Comparison of ENCODE assay signal across 26 cellular contexts in the genomic region with DNA sequence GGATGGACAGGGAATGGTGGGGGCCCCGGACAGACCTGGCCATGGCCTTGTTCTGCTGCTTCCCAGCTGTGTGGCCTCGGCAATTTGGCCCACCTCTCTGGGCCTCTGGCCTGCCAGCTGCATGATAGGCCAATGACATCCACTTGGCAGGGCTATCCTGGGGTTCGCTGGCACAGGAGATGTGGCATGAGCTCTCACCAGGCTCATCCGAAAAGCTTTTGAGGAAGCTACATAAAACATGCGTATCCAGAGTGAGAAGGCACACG. TPM values are rescaled to one million over a fixed set of nuclear protein-coding genes. Genes with fewer than 3 reads are reported as not detected.
DNase-seq lines count a peak whose midpoint lies in the region; ATAC-seq and TF ChIP-seq lines count a peak whose summit lies in the region.
"Had no signal": no experiment of that assay in that cellular context is flagged by ENCODE, and none has a peak within 500 bp of the region (broad histone marks: within the 10 kb centered on the region; RNA-seq: fewer than 3 reads in every experiment).

No MANE protein-coding gene starts in this region.

- no peak overlapping the region for H3K4me3 Mint-ChIP-seq in CD4-positive, alpha-beta memory T cell
- no peak overlapping the region for H3K4me3 Mint-ChIP-seq in CD8-positive, alpha-beta T cell
- H3K4me3 Mint-ChIP-seq in T-helper 17 cell, result no peak overlapping the region
- no peak overlapping the region for H3K4me3 Mint-ChIP-seq in neural crest cell
- H3K4me3 Mint-ChIP-seq: CD14-positive monocyte; CD4-positive, CD25-positive, alpha-beta regulatory T cell had no signal

- H3K36me3 ChIP-seq in CD4-positive, alpha-beta memory T cell (ENCODE audit: insufficient read depth, low read length), result peaks cover 17% of the 10 kb centered on the region
- no peaks in the 10 kb centered on the region for H3K36me3 ChIP-seq in CD8-positive, alpha-beta T cell (ENCODE audit: insufficient read depth, low read length)

- H3K27ac ChIP-seq in CD4-positive, alpha-beta memory T cell (ENCODE audit: low read depth, low read length), result no peak overlapping the region
- no peak overlapping the region for H3K27ac ChIP-seq in CD8-positive, alpha-beta T cell (ENCODE audit: low read depth, low read length)
- H3K27ac ChIP-seq: BLaER1 had no signal

- H3K27me3 Mint-ChIP-seq in CD4-positive, alpha-beta memory T cell, result no peaks in the 10 kb centered on the region
- no peaks in the 10 kb centered on the region for H3K27me3 Mint-ChIP-seq in CD8-positive, alpha-beta T cell (ENCODE audit: low read depth)
- H3K27me3 Mint-ChIP-seq in T-helper 17 cell (no peaks in the 10 kb centered on the region), neural crest cell (ENCODE audit: low read depth) (no peaks in the 10 kb centered on the region)
- H3K27me3 Mint-ChIP-seq: CD4-positive, CD25-positive, alpha-beta regulatory T cell; CD8-positive, alpha-beta memory T cell had no signal

- no peak for ATAC-seq in CD8-positive, alpha-beta T cell
- ATAC-seq in T-helper 17 cell (no peak), HG02798 (IDR thresholded peaks at IDR 0.05; ENCODE audit: poor library complexity, unreplicated experiment) (no peak), GM18870 (IDR thresholded peaks at IDR 0.05; ENCODE audit: unreplicated experiment) (no peak)
- ATAC-seq: GM12878 had no signal

- no peaks in the 10 kb centered on the region for H3K27me3 ChIP-seq in CD4-positive, alpha-beta memory T cell (ENCODE audit: insufficient read depth, low read length)
- no peaks in the 10 kb centered on the region for H3K27me3 ChIP-seq in CD8-positive, alpha-beta T cell (ENCODE audit: insufficient read depth, low read length)
- H3K27me3 ChIP-seq: BE2C, BLaER1 had no signal

- CTCF ChIA-PET in CD4-positive, alpha-beta memory T cell (lab: Charles Lee; ENCODE audit: partially characterized antibody), result interaction anchor here (1.3 to 1.4 kb wide), 2 partner anchors 14 to 25 kb away, joined by 3 to 4 read pairs; no protein-coding TSS in a partner anchor
- CTCF ChIA-PET in CD8-positive, alpha-beta T cell (lab: Charles Lee), result interaction anchor here (0.7 to 2.3 kb wide), 3 partner anchors 9 to 41 kb away, joined by 3 to 8 read pairs (median 3); no protein-coding TSS in a partner anchor

- peaks cover 17 to 32% (median 22%) of the 10 kb centered on the region in 4 donors for H3K4me1 Mint-ChIP-seq in CD4-positive, alpha-beta memory T cell
- H3K4me1 Mint-ChIP-seq in CD8-positive, alpha-beta T cell (ENCODE audit: low read depth), result peaks cover 20% of the 10 kb centered on the region
- H3K4me1 Mint-ChIP-seq in T-helper 17 cell (peaks cover 24% of the 10 kb centered on the region), neural crest cell (peaks cover 14% of the 10 kb centered on the region)

- no peak overlapping the region for H3K4me3 ChIP-seq in CD4-positive, alpha-beta memory T cell (ENCODE audit: low read length in 2 of 2)
- H3K4me3 ChIP-seq in CD8-positive, alpha-beta T cell (ENCODE audit: low read depth, low read length), result no peak overlapping the region
- H3K4me3 ChIP-seq: BLaER1, GM12878 had no signal

- peaks cover 0 to 1% (median 0%) of the 10 kb centered on the region in 8 donors for H3K9me3 Mint-ChIP-seq in CD4-positive, alpha-beta memory T cell
- H3K9me3 Mint-ChIP-seq in CD8-positive, alpha-beta T cell, result no peaks in the 10 kb centered on the region
- no peaks in the 10 kb centered on the region for H3K9me3 Mint-ChIP-seq in neural crest cell
- H3K9me3 Mint-ChIP-seq: CD4-positive, CD25-positive, alpha-beta regulatory T cell; CD8-positive, alpha-beta memory T cell had no signal

- intact Hi-C loops in CD4-positive, alpha-beta memory T cell (cut with micrococcal nuclease), result no loop called here
- intact Hi-C loops in CD8-positive, alpha-beta T cell (cut with DNase I, micrococcal nuclease), result no loop called here

- peaks cover 30 to 56% of the 10 kb centered on the region in 2 donors for H3K36me3 Mint-ChIP-seq in CD4-positive, alpha-beta memory T cell
- H3K36me3 Mint-ChIP-seq in CD8-positive, alpha-beta T cell, result peaks cover 68% of the 10 kb centered on the region
- H3K36me3 Mint-ChIP-seq in T-helper 17 cell (ENCODE audit: low read depth), result peaks cover 5% of the 10 kb centered on the region
- no peaks in the 10 kb centered on the region for H3K36me3 Mint-ChIP-seq in neural crest cell (ENCODE audit: low read depth)

- POLR2A ChIA-PET in CD4-positive, alpha-beta memory T cell (lab: Charles Lee; ENCODE audit: partially characterized antibody), result interaction anchor here (1.0 kb wide), 1 partner anchor 11 kb away, joined by 5 read pairs; no protein-coding TSS in a partner anchor
- POLR2A ChIA-PET in CD8-positive, alpha-beta T cell (lab: Charles Lee), result no interaction called here

- peaks cover 28% of the 10 kb centered on the region for H3K4me1 ChIP-seq in CD4-positive, alpha-beta memory T cell (ENCODE audit: insufficient read depth, low read length)
- peaks cover 15% of the 10 kb centered on the region for H3K4me1 ChIP-seq in CD8-positive, alpha-beta T cell (ENCODE audit: insufficient read depth, low read length)

- no peak for DNase-seq in CD4-positive, alpha-beta memory T cell
- DNase-seq in CD8-positive, alpha-beta T cell, result no peak
- DNase-seq in T-helper 17 cell (no peak), neural crest cell (ENCODE audit: low read depth, low spot score) (no peak), pons (ENCODE audit: low spot score) (no peak)
- DNase-seq: 8988T; ACHN; BE2C; C1 segment of cervical spinal cord; CD4-positive, CD25-positive, alpha-beta regulatory T cell; CD8-positive, alpha-beta memory T cell; COR-L47; DMS 273 treated with DMSO at 0.1 percent for 48 hours; DMS153; DMS53; DMS79; DND-41; EL; GDM1 had no signal

- TF ChIP-seq CTCF in CD8-positive, alpha-beta T cell (IDR thresholded peaks at IDR 0.05), result no peak
- no peak for TF ChIP-seq CTCF in neural crest cell (conservative IDR thresholded peaks at IDR 0.05)

- peak overlapping the region in 4 of 7 donors; percentile 17 to 86 (median 66) for H3K27ac Mint-ChIP-seq in CD4-positive, alpha-beta memory T cell
- peak overlapping the region; percentile 49 for H3K27ac Mint-ChIP-seq in CD8-positive, alpha-beta T cell
- H3K27ac Mint-ChIP-seq in T-helper 17 cell (peak overlapping the region; percentile 91), neural crest cell (ENCODE audit: unreplicated experiment) (peak overlapping the region; percentile 67)
- H3K27ac Mint-ChIP-seq: CD4-positive, CD25-positive, alpha-beta regulatory T cell had no signal

- H3K9me3 ChIP-seq in CD4-positive, alpha-beta memory T cell (ENCODE audit: control insufficient read depth in 1 of 2, low read length in 2 of 2), result no peaks in the 10 kb centered on the region
- no peaks in the 10 kb centered on the region for H3K9me3 ChIP-seq in CD8-positive, alpha-beta T cell (ENCODE audit: low read length)
- H3K9me3 ChIP-seq in T-helper 17 cell (ENCODE audit: control insufficient read depth, low read length, poor library complexity, severe bottlenecking), result no peaks in the 10 kb centered on the region
- H3K9me3 ChIP-seq: BE2C, BLaER1 had no signal

RNA-seq across cellular contexts. Expression of gene SH3TC1, which starts 18.1 kb away (rescaled TPM):
- total RNA-seq in CD4-positive, alpha-beta memory T cell, result 10 to 100 TPM; 37.1 to 41.3 TPM
- polyA plus RNA-seq in CD4-positive, alpha-beta memory T cell, result 10 to 100 TPM in 1 of 2 donors, 1 to 10 TPM in 1; 7.9 to 14.3 TPM
- 100 to 1,000 TPM in 1 of 2 experiments, 10 to 100 TPM in 1; 90.7 to 102 TPM for total RNA-seq in CD8-positive, alpha-beta T cell
- total RNA-seq in T-helper 17 cell (100 to 1,000 TPM; 134 TPM), neural crest cell (2.5 and 2.7 TPM in 2 replicates)
- total RNA-seq: G401 had no signal

RNA-seq across cellular contexts. Expression of gene HTRA3, which starts 52.4 kb away (rescaled TPM):
- not detected for total RNA-seq in CD4-positive, alpha-beta memory T cell
- not detected for polyA plus RNA-seq in CD4-positive, alpha-beta memory T cell
- not detected for total RNA-seq in CD8-positive, alpha-beta T cell
- total RNA-seq in T-helper 17 cell, result not detected
- total RNA-seq in neural crest cell, result 3.4 and 3.7 TPM in 2 replicates
- total RNA-seq: CD4-positive, CD25-positive, alpha-beta regulatory T cell; CD8-positive, alpha-beta memory T cell had no signal
- polyA plus RNA-seq: CD14-positive monocyte; CD4-positive, CD25-positive, alpha-beta regulatory T cell; CD8-positive, alpha-beta memory T cell had no signal

RNA-seq across cellular contexts. Expression of gene ABLIM2, which starts 58.6 kb away (rescaled TPM):
- 1 to 10 TPM; 6.2 to 7.9 TPM for total RNA-seq in CD4-positive, alpha-beta memory T cell
- 1 to 10 TPM in 1 of 2 donors, under 1 TPM in 1; 0.44 to 1.3 TPM for polyA plus RNA-seq in CD4-positive, alpha-beta memory T cell
- total RNA-seq in CD8-positive, alpha-beta T cell, result 1 to 10 TPM; 1.2 to 1.6 TPM
- total RNA-seq in T-helper 17 cell (1 to 10 TPM; 4.1 to 4.3 TPM), neural crest cell (3.8 and 6.8 TPM in 2 replicates)
- polyA plus RNA-seq: AG04450, CD14-positive monocyte had no signal

Comparison
In these comparisons a context has a peak if more than half of its experiments do, and no peak if none do; other contexts are left out.
1. RNA of gene SH3TC1, which starts 18.1 kb away (total RNA-seq): 134 TPM in T-helper 17 cell, 90.7 to 102 TPM in CD8-positive, alpha-beta T cell and 37.1 to 41.3 TPM in CD4-positive, alpha-beta memory T cell; 2.5 to 2.7 TPM in neural crest cell; every median in the first group is over 10 times any median in the second.
2. Peak in every context shown above with its lines, with median percentiles within 50 percentile points of each other: H3K27ac Mint-ChIP-seq.